In the genomic region with DNA sequence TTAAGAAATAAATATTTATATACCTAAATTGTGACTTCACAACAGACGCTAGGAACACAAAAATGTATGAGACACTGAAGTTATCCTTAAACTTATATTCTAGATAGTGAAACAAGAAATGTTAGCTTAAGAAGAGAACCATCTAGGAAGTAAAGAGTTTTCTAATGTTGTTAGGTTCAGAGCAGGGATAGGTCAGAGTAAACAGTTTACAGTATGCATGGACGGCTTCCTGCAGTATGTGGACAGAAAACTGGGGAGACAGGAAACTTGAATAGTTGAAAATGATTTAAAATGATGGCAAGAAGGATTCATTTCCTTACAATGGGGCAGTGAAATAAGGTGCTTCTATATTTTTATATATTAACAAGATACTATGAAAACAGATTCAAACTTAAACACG, we compare ENCODE assay signal across 1 cellular context.
TF ChIP-seq lines count a peak whose summit lies in the region.

No MANE protein-coding gene starts in this region.

TF ChIP-seq in GM23338, 12 proteins besides CTCF, POLR2A, EP300 and RAD21 (continued from another document):
- TF ChIP-seq ZNF462 (CRISPR knock-in tag; IDR thresholded peaks at IDR 0.05): no peak
TF ChIP-seq in GM23338: peak in this region for 0.
